14 cellular contexts compared by ENCODE assay signal in the genomic region with DNA sequence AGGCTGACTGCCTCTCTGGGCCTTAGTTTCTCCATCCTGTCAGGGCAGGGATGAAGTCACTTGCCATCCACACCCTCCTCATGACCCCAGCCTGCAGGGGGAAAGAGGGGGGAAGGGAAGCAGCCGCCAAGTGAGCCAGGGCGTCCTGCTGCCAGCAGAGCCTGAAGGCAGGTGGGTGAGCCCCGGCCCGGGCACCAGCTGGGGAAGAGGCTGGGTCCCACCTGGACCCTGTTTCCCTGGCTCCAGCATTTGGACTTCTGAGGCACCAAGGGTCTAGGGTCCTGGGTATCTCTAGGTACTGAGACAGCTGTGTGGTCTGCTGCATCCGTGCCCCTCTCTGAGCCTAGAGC. TPM values are rescaled to one million over a fixed set of nuclear protein-coding genes. Genes with fewer than 3 reads are reported as not detected.
DNase-seq lines count a peak whose midpoint lies in the region; ATAC-seq, FAIRE-seq and TF ChIP-seq lines count a peak whose summit lies in the region.
"Had no signal": no experiment of that assay in that cellular context is flagged by ENCODE, and none has a peak within 500 bp of the region (broad histone marks: within the 10 kb centered on the region; RNA-seq: fewer than 3 reads in every experiment).

No MANE protein-coding gene starts in this region.

- no peak for TF ChIP-seq POLR2A in K562 (conservative IDR thresholded peaks at IDR 0.05)

- no peaks in the 10 kb centered on the region for H3K36me3 ChIP-seq in CD8-positive, alpha-beta T cell (ENCODE audit: insufficient read depth, low read length)
- H3K36me3 ChIP-seq in KMS-11 (ENCODE audit: insufficient read depth) = no peaks in the 10 kb centered on the region
- H3K36me3 ChIP-seq in K562 (ENCODE audit: control insufficient read depth, insufficient read depth, low read length) = peaks cover 4% of the 10 kb centered on the region; the same call in 1 of the 3 replicates

- WGBS in K562 (ENCODE audit: insufficient coverage, low coverage, missing lambda C conversion rate) = 81% methylated on average over 3 of the region's 5 CpGs

- BruUV-seq in K562 (replicated peaks; lab: Mats Ljungman, UMichigan) = no TSS peak

- in situ Hi-C loops in K562 (cut with MboI) = no loop called here

- H3K27ac ChIP-seq in CD8-positive, alpha-beta T cell (ENCODE audit: low read depth, low read length) = no peak overlapping the region
- no peak overlapping the region for H3K27ac ChIP-seq in KMS-11
- H3K27ac ChIP-seq in K562 (ENCODE audit: extremely low read depth, low read depth, low read length) = no peak overlapping the region

- H3K27me3 ChIP-seq in CD8-positive, alpha-beta T cell (ENCODE audit: insufficient read depth, low read length) = peaks cover 5% of the 10 kb centered on the region
- peaks cover 44% of the 10 kb centered on the region for H3K27me3 ChIP-seq in KMS-11 (ENCODE audit: insufficient read depth, low read depth)
- H3K27me3 ChIP-seq in K562 (ENCODE audit: control insufficient read depth in 2 of 2, insufficient read depth in 2 of 2, low read length in 2 of 2) = no peaks in the 10 kb centered on the region

- H3K9me1 ChIP-seq in K562 (ENCODE audit: control insufficient read depth, insufficient read depth, low read length) = no peaks in the 10 kb centered on the region

- H3K4me1 ChIP-seq in CD8-positive, alpha-beta T cell (ENCODE audit: insufficient read depth, low read length) = peaks cover 28% of the 10 kb centered on the region
- H3K4me1 ChIP-seq in KMS-11 (ENCODE audit: low read depth, poor library complexity, severe bottlenecking) (peaks cover 6% of the 10 kb centered on the region), K562 (replicated peaks in 1 of 2; ENCODE audit: control insufficient read depth in 2 of 2, insufficient read depth in 2 of 2, low read length in 2 of 2) (peaks cover 10 to 62% of the 10 kb centered on the region in 2 experiments)

- no peaks in the 10 kb centered on the region for H3K79me2 ChIP-seq in KMS-11 (ENCODE audit: insufficient read depth, low read depth)
- H3K79me2 ChIP-seq in K562 (ENCODE audit: control insufficient read depth, insufficient read depth, low read length) = peaks cover 11% of the 10 kb centered on the region; the same call in 2 of the 3 replicates

- no peak for DNase-seq in CD8-positive, alpha-beta T cell
- DNase-seq in K562 (ENCODE audit: extremely low read depth in 1 of 4, low spot score in 3 of 4) (no peak), natural killer cell (no peak), DMS153 (lab: John Stamatoyannopoulos, UW) (no peak)
- DNase-seq: COR-L47, H9, NCI-H2029 had no signal

- H3K9me3 ChIP-seq in CD8-positive, alpha-beta T cell (ENCODE audit: low read length) = no peaks in the 10 kb centered on the region
- peaks cover 3% of the 10 kb centered on the region for H3K9me3 ChIP-seq in K562 (replicated peaks; ENCODE audit: control insufficient read depth, insufficient read depth, low read depth, low read length)

- FAIRE-seq in K562 (lab: Jason Lieb, UNC) = no peak

- no peak for ATAC-seq in CD8-positive, alpha-beta T cell
- ATAC-seq in K562 = no peak
- no peak for ATAC-seq in natural killer cell
- ATAC-seq in GM18498 (IDR thresholded peaks at IDR 0.05; ENCODE audit: unreplicated experiment) = no peak
- ATAC-seq in GM18868 (IDR thresholded peaks at IDR 0.05; ENCODE audit: unreplicated experiment) = no peak

- H3K4me2 ChIP-seq in KMS-11 = peak overlapping the region; percentile 67; the same call in 1 of the 2 replicates
- peak overlapping the region; percentile 97; the same call in 1 of the 2 replicates for H3K4me2 ChIP-seq in K562 (ENCODE audit: insufficient read depth, low read length)

- no peak for TF ChIP-seq RAD21 in K562 (CRISPR knock-in tag; conservative IDR thresholded peaks at IDR 0.05 in 1 of 2, IDR thresholded peaks at IDR 0.05 in 1 of 2)

- H3K9me3 Mint-ChIP-seq in CD8-positive, alpha-beta T cell = no peaks in the 10 kb centered on the region
- H3K9me3 Mint-ChIP-seq in natural killer cell = no peaks in the 10 kb centered on the region

- peak overlapping the region; percentile 68 for H3K4me3 Mint-ChIP-seq in CD8-positive, alpha-beta T cell
- peak overlapping the region; percentile 64 for H3K4me3 Mint-ChIP-seq in natural killer cell

- no peak overlapping the region for H3K27ac Mint-ChIP-seq in CD8-positive, alpha-beta T cell
- no peak overlapping the region for H3K27ac Mint-ChIP-seq in natural killer cell
- H3K27ac Mint-ChIP-seq: H9 had no signal

- intact Hi-C loops in CD8-positive, alpha-beta T cell (cut with DNase I, micrococcal nuclease) = loop anchor here (2.0 to 5.0 kb wide), 3 partner anchors 41 to 235 kb away; partner anchors contain the start of gene FAM174C (in 1 of the 2)
- intact Hi-C loops in K562 (cut with micrococcal nuclease) = loop anchor here (2.0 to 5.0 kb wide), 2 partner anchors 33 to 55 kb away; partner anchors contain the start of gene C19orf25
- intact Hi-C loops in natural killer cell (cut with micrococcal nuclease) = no loop called here

- TF ChIP-seq CTCF in CD8-positive, alpha-beta T cell (IDR thresholded peaks at IDR 0.05) = no peak
- TF ChIP-seq CTCF in KMS-11 (conservative IDR thresholded peaks at IDR 0.05; ENCODE audit: low read depth, low read length) (no peak), K562 (IDR thresholded peaks at IDR 0.05 in 2 of 3, conservative IDR thresholded peaks at IDR 0.05 in 1 of 3; ENCODE audit: insufficient read depth in 2 of 3, low read depth in 1 of 3, low read length in 3 of 3) (no peak), natural killer cell (IDR thresholded peaks at IDR 0.05) (no peak)

- no peak overlapping the region for H3K4me3 ChIP-seq in CD8-positive, alpha-beta T cell (ENCODE audit: low read depth, low read length)
- no peak overlapping the region for H3K4me3 ChIP-seq in KMS-11 (IDR thresholded peaks at IDR 0.05; ENCODE audit: insufficient read depth, low read depth, low read length)
- peak overlapping the region; percentile 85; the same call in 1 of the 2 replicates for H3K4me3 ChIP-seq in K562

- H3K27me3 Mint-ChIP-seq in CD8-positive, alpha-beta T cell (ENCODE audit: low read depth) = peaks cover 14% of the 10 kb centered on the region
- peaks cover 6 to 22% of the 10 kb centered on the region in 2 donors for H3K27me3 Mint-ChIP-seq in natural killer cell (ENCODE audit: low read depth in 2 of 2)

- POLR2A ChIA-PET in CD8-positive, alpha-beta T cell (lab: Charles Lee) = no interaction called here
- POLR2A ChIA-PET in K562 (lab: Yijun Ruan, JAX) = interaction anchor here (1.0 kb wide), 3 partner anchors 8 to 34 kb away, joined by 3 to 4 read pairs (median 3); no protein-coding TSS in a partner anchor

- CTCF ChIA-PET in CD8-positive, alpha-beta T cell (lab: Charles Lee) = no interaction called here
- CTCF ChIA-PET in K562 (lab: Yijun Ruan, JAX; ENCODE audit: low intra/inter-chr PET ratio) = no interaction called here

- H3K36me3 Mint-ChIP-seq in CD8-positive, alpha-beta T cell = no peaks in the 10 kb centered on the region
- no peaks in the 10 kb centered on the region for H3K36me3 Mint-ChIP-seq in natural killer cell

- H2AFZ ChIP-seq in KMS-11 (ENCODE audit: low read depth) = no peak overlapping the region
- no peak overlapping the region for H2AFZ ChIP-seq in K562 (ENCODE audit: low read depth, low read length)

- TF ChIP-seq EP300 in K562 (IDR thresholded peaks at IDR 0.05; ENCODE audit: low read length) = no peak

- H3K4me1 Mint-ChIP-seq in CD8-positive, alpha-beta T cell (ENCODE audit: low read depth) = peaks cover 17% of the 10 kb centered on the region
- peaks cover 5 to 20% of the 10 kb centered on the region in 2 donors for H3K4me1 Mint-ChIP-seq in natural killer cell

- H3K9ac ChIP-seq in KMS-11 (no peak overlapping the region), K562 (ENCODE audit: insufficient read depth in 1 of 2, low read depth in 2 of 2, low read length in 2 of 2) (peak overlapping the region in 1 of 2 experiments; percentile 96; a peak in 2 of 4 replicates)

- H4K20me1 ChIP-seq in KMS-11 (ENCODE audit: insufficient read depth) (no peaks in the 10 kb centered on the region), K562 (replicated peaks; ENCODE audit: control insufficient read depth, insufficient read depth, low read length) (no peaks in the 10 kb centered on the region)

RNA-seq across cellular contexts. Expression of gene ADAMTSL5, which starts 0.9 kb away (rescaled TPM):
- 1 to 10 TPM; 1.9 to 2.8 TPM for total RNA-seq in CD8-positive, alpha-beta T cell
- 12.1 and 28.8 TPM in 2 replicates for total RNA-seq in K562 (2011; cell fraction: chromatin; rRNA removed; ENCODE audit: low replicate concordance)
- 14.1 and 17.5 TPM in 2 replicates for total RNA-seq in K562 (2011; cell fraction: nucleolus; rRNA removed)
- total RNA-seq in K562 (2011; cell fraction: nucleoplasm; rRNA removed) = 11.6 and 15.2 TPM in 2 replicates
- total RNA-seq in K562 (2014; rRNA removed) (3.0 and 4.7 TPM in 2 replicates), K562 (2014; rRNA removed; fragmentation: Illumina TruSeq; extraction: Trizol) (1.2 and 1.8 TPM in 2 replicates), K562 (2015; rRNA removed; fragmentation: Illumina TruSeq; extraction: Trizol) (2.0 and 2.8 TPM in 2 replicates), K562 (2021) (9.4 and 11.6 TPM in 2 replicates), natural killer cell (1 to 10 TPM in 2 of 3 donors, under 1 TPM in 1; 0.70 to 2.5 (median 1.0) TPM)
- polyA plus RNA-seq in K562 (2011; rRNA removed) (4.4 and 6.3 TPM in 2 replicates), K562 (2014; fragmentation: Illumina TruSeq; extraction: Trizol) (4.1 and 5.0 TPM in 2 replicates), K562 (2014; fragmentation: Nextera tagmentation; extraction: Ambion mirVana) (1 to 10 TPM; 1.0 to 1.3 TPM), K562 (2014; rRNA removed) (8.4 and 9.8 TPM in 2 replicates)
- polyA plus RNA-seq in K562 (2011; cell fraction: cytosol; rRNA removed) = 7.7 and 18.9 TPM in 2 replicates
- polyA plus RNA-seq in K562 (2011; cell fraction: nucleus; rRNA removed) = 18.1 and 35.5 TPM in 2 replicates
- polyA plus RNA-seq in K562 (2012) = 7.6 and 10.3 TPM in 2 replicates
- 1.6 and 2.7 TPM in 2 replicates for polyA minus RNA-seq in K562 (2011; rRNA and poly(A)+ RNA removed)
- 5.6 and 15.1 TPM in 2 replicates for polyA minus RNA-seq in K562 (2011; cell fraction: cytosol; rRNA and poly(A)+ RNA removed)
- 3.1 and 4.4 TPM in 2 replicates for polyA minus RNA-seq in K562 (2011; cell fraction: nucleus; rRNA and poly(A)+ RNA removed)
- total RNA-seq: cerebellum, neural crest cell had no signal

RNA-seq across cellular contexts. Expression of gene PLK5, which starts 11.9 kb away (rescaled TPM):
- total RNA-seq in CD8-positive, alpha-beta T cell = not detected
- total RNA-seq in K562 (2011; cell fraction: chromatin; rRNA removed; ENCODE audit: low replicate concordance) = 0.25 and 1.2 TPM in 2 replicates
- total RNA-seq in K562 (2011; cell fraction: nucleolus; rRNA removed) = 0.53 and 0.83 TPM in 2 replicates
- 0.44 and 0.53 TPM in 2 replicates for total RNA-seq in K562 (2011; cell fraction: nucleoplasm; rRNA removed)
- total RNA-seq in K562 (2014; rRNA removed) (0.12 and 0.23 TPM in 2 replicates), K562 (2014; rRNA removed; fragmentation: Illumina TruSeq; extraction: Trizol) (not detected in 2 replicates), K562 (2015; rRNA removed; fragmentation: Illumina TruSeq; extraction: Trizol) (not detected in 2 replicates), K562 (2021) (0.16 TPM in 1 of 2 replicates, not detected in the other), natural killer cell (not detected)
- polyA plus RNA-seq in K562 (2011; rRNA removed) (0.04 and 0.08 TPM in 2 replicates), K562 (2014; fragmentation: Illumina TruSeq; extraction: Trizol) (not detected in 2 replicates), K562 (2014; fragmentation: Nextera tagmentation; extraction: Ambion mirVana) (not detected), K562 (2014; rRNA removed) (0.07 and 0.27 TPM in 2 replicates)
- 0.06 and 0.16 TPM in 2 replicates for polyA plus RNA-seq in K562 (2011; cell fraction: cytosol; rRNA removed)
- 0.81 and 1.6 TPM in 2 replicates for polyA plus RNA-seq in K562 (2011; cell fraction: nucleus; rRNA removed)
- 0.08 TPM in 1 of 2 replicates, not detected in the other for polyA plus RNA-seq in K562 (2012)
- polyA minus RNA-seq in K562 (2011; rRNA and poly(A)+ RNA removed) = not detected in 2 replicates
- polyA minus RNA-seq in K562 (2011; cell fraction: cytosol; rRNA and poly(A)+ RNA removed) = not detected in 2 replicates
- 0.67 TPM in 2 replicates for polyA minus RNA-seq in K562 (2011; cell fraction: nucleus; rRNA and poly(A)+ RNA removed)
- total RNA-seq: kidney epithelial cell, neural crest cell had no signal
- polyA plus RNA-seq: IgD-negative memory B cell had no signal

RNA-seq across cellular contexts. Expression of gene REEP6, which starts 21.0 kb away (rescaled TPM):
- 1 to 10 TPM; 2.0 to 2.5 TPM for total RNA-seq in CD8-positive, alpha-beta T cell
- 24.8 and 67.6 TPM in 2 replicates for total RNA-seq in K562 (2011; cell fraction: chromatin; rRNA removed; ENCODE audit: low replicate concordance)
- total RNA-seq in K562 (2011; cell fraction: nucleolus; rRNA removed) = 113 and 120 TPM in 2 replicates
- total RNA-seq in K562 (2011; cell fraction: nucleoplasm; rRNA removed) = 64.9 and 67.3 TPM in 2 replicates
- 22.1 and 31.4 TPM in 2 replicates for total RNA-seq in K562 (2014; rRNA removed)
- 5.7 and 7.8 TPM in 2 replicates for total RNA-seq in K562 (2014; rRNA removed; fragmentation: Illumina TruSeq; extraction: Trizol)
- total RNA-seq in K562 (2015; rRNA removed; fragmentation: Illumina TruSeq; extraction: Trizol) = 12.2 and 14.5 TPM in 2 replicates
- total RNA-seq in K562 (2021) = 64.2 and 66.3 TPM in 2 replicates
- polyA plus RNA-seq in K562 (2011; rRNA removed) = 18.4 and 36.3 TPM in 2 replicates
- polyA plus RNA-seq in K562 (2011; cell fraction: cytosol; rRNA removed) = 26.8 and 94.4 TPM in 2 replicates
- polyA plus RNA-seq in K562 (2011; cell fraction: nucleus; rRNA removed) = 24.1 and 41.5 TPM in 2 replicates
- polyA plus RNA-seq in K562 (2012) = 43.3 and 57.4 TPM in 2 replicates
- 12.7 and 36.9 TPM in 2 replicates for polyA plus RNA-seq in K562 (2014; fragmentation: Illumina TruSeq; extraction: Trizol)
- polyA plus RNA-seq in K562 (2014; fragmentation: Nextera tagmentation; extraction: Ambion mirVana) = 1 to 10 TPM; 1.2 to 1.9 TPM
- polyA plus RNA-seq in K562 (2014; rRNA removed) = 31.8 and 34.1 TPM in 2 replicates
- 11.2 and 16.1 TPM in 2 replicates for polyA minus RNA-seq in K562 (2011; rRNA and poly(A)+ RNA removed)
- polyA minus RNA-seq in K562 (2011; cell fraction: cytosol; rRNA and poly(A)+ RNA removed) = 42.9 and 55.0 TPM in 2 replicates
- 9.6 and 11.7 TPM in 2 replicates for polyA minus RNA-seq in K562 (2011; cell fraction: nucleus; rRNA and poly(A)+ RNA removed)
- total RNA-seq in natural killer cell = 1 to 10 TPM; 3.9 to 5.0 (median 4.3) TPM

RNA-seq across cellular contexts. Expression of gene PCSK4, which starts 21.8 kb away (rescaled TPM):
- 1 to 10 TPM; 5.4 to 6.1 TPM for total RNA-seq in CD8-positive, alpha-beta T cell
- 10.1 and 40.2 TPM in 2 replicates for total RNA-seq in K562 (2011; cell fraction: chromatin; rRNA removed; ENCODE audit: low replicate concordance)
- total RNA-seq in K562 (2011; cell fraction: nucleolus; rRNA removed) = 32.6 and 34.9 TPM in 2 replicates
- 10.8 and 20.5 TPM in 2 replicates for total RNA-seq in K562 (2011; cell fraction: nucleoplasm; rRNA removed)
- 2.2 and 3.4 TPM in 2 replicates for total RNA-seq in K562 (2014; rRNA removed)
- 0.29 TPM in 2 replicates for total RNA-seq in K562 (2014; rRNA removed; fragmentation: Illumina TruSeq; extraction: Trizol)
- 1.2 and 1.5 TPM in 2 replicates for total RNA-seq in K562 (2015; rRNA removed; fragmentation: Illumina TruSeq; extraction: Trizol)
- total RNA-seq in K562 (2021) = 5.7 and 7.0 TPM in 2 replicates
- polyA plus RNA-seq in K562 (2011; rRNA removed) = 2.7 and 5.1 TPM in 2 replicates
- 2.9 and 4.0 TPM in 2 replicates for polyA plus RNA-seq in K562 (2011; cell fraction: cytosol; rRNA removed)
- polyA plus RNA-seq in K562 (2011; cell fraction: nucleus; rRNA removed) = 56.5 and 86.1 TPM in 2 replicates
- polyA plus RNA-seq in K562 (2012) = 6.2 and 8.3 TPM in 2 replicates
- 0.85 and 2.2 TPM in 2 replicates for polyA plus RNA-seq in K562 (2014; fragmentation: Illumina TruSeq; extraction: Trizol)
- polyA plus RNA-seq in K562 (2014; fragmentation: Nextera tagmentation; extraction: Ambion mirVana) = under 1 TPM in 1 of 2 experiments, not detected in 1; 0.01 TPM
- polyA plus RNA-seq in K562 (2014; rRNA removed) = 4.8 and 9.1 TPM in 2 replicates
- 0.35 and 0.60 TPM in 2 replicates for polyA minus RNA-seq in K562 (2011; rRNA and poly(A)+ RNA removed)
- 1.9 and 8.5 TPM in 2 replicates for polyA minus RNA-seq in K562 (2011; cell fraction: cytosol; rRNA and poly(A)+ RNA removed)
- polyA minus RNA-seq in K562 (2011; cell fraction: nucleus; rRNA and poly(A)+ RNA removed) = 10.0 and 12.4 TPM in 2 replicates
- 1 to 10 TPM; 4.1 to 6.0 (median 5.3) TPM for total RNA-seq in natural killer cell
- polyA plus RNA-seq: IgD-negative memory B cell had no signal

RNA-seq across cellular contexts. Expression of gene C19orf25, which starts 32.9 kb away (rescaled TPM):
- 10 to 100 TPM; 11.9 to 12.1 TPM for total RNA-seq in CD8-positive, alpha-beta T cell
- total RNA-seq in K562 (2011; cell fraction: chromatin; rRNA removed; ENCODE audit: low replicate concordance) = 67.3 and 231 TPM in 2 replicates
- total RNA-seq in K562 (2011; cell fraction: nucleolus; rRNA removed) = 138 and 165 TPM in 2 replicates
- total RNA-seq in K562 (2011; cell fraction: nucleoplasm; rRNA removed) = 70.2 and 72.2 TPM in 2 replicates
- 79.4 and 86.1 TPM in 2 replicates for total RNA-seq in K562 (2014; rRNA removed)
- 6.5 and 9.6 TPM in 2 replicates for total RNA-seq in K562 (2014; rRNA removed; fragmentation: Illumina TruSeq; extraction: Trizol)
- 40.6 and 42.3 TPM in 2 replicates for total RNA-seq in K562 (2015; rRNA removed; fragmentation: Illumina TruSeq; extraction: Trizol)
- total RNA-seq in K562 (2021) = 68.3 and 73.1 TPM in 2 replicates
- polyA plus RNA-seq in K562 (2011; rRNA removed) = 25.3 and 27.6 TPM in 2 replicates
- polyA plus RNA-seq in K562 (2011; cell fraction: cytosol; rRNA removed) = 55.4 and 125 TPM in 2 replicates
- polyA plus RNA-seq in K562 (2011; cell fraction: nucleus; rRNA removed) = 35.5 and 63.8 TPM in 2 replicates
- 46.1 and 46.4 TPM in 2 replicates for polyA plus RNA-seq in K562 (2012)
- polyA plus RNA-seq in K562 (2014; fragmentation: Illumina TruSeq; extraction: Trizol) = 36.1 and 45.1 TPM in 2 replicates
- 1 to 10 TPM in 1 of 2 experiments, under 1 TPM in 1; 0.79 to 4.5 TPM for polyA plus RNA-seq in K562 (2014; fragmentation: Nextera tagmentation; extraction: Ambion mirVana)
- 96.0 TPM in 2 replicates for polyA plus RNA-seq in K562 (2014; rRNA removed)
- polyA minus RNA-seq in K562 (2011; rRNA and poly(A)+ RNA removed) = 2.2 and 6.5 TPM in 2 replicates
- polyA minus RNA-seq in K562 (2011; cell fraction: cytosol; rRNA and poly(A)+ RNA removed) = 21.9 and 26.5 TPM in 2 replicates
- polyA minus RNA-seq in K562 (2011; cell fraction: nucleus; rRNA and poly(A)+ RNA removed) = 18.2 and 20.3 TPM in 2 replicates
- total RNA-seq in natural killer cell = 10 to 100 TPM; 30.2 to 42.2 (median 34.3) TPM
